ENCODE assay signal across 9 cellular contexts in genomic region chr12:40226652-40227051, GRCh38. TPM values are rescaled to one million over a fixed set of nuclear protein-coding genes. Genes with fewer than 3 reads are reported as not detected.
A peak's percentile ranks its signal among the peaks of the same experiment; 100 is the strongest.
DNase-seq lines count a peak whose midpoint lies in the region; ATAC-seq and TF ChIP-seq lines count a peak whose summit lies in the region.
"Had no signal": no experiment of that assay in that cellular context is flagged by ENCODE, and none has a peak within 500 bp of the region (broad histone marks: within the 10 kb centered on the region; RNA-seq: fewer than 3 reads in every experiment).

No MANE protein-coding gene starts in this region.

- ATAC-seq in omental fat pad (ENCODE audit: low FRiP score) (peak; percentile 63), GM18519 (IDR thresholded peaks at IDR 0.05; ENCODE audit: low FRiP score, unreplicated experiment) (no peak), HG03097 (IDR thresholded peaks at IDR 0.05; ENCODE audit: low FRiP score, unreplicated experiment) (no peak)
- ATAC-seq: HCT116 had no signal

- H3K9ac ChIP-seq in colonic mucosa (ENCODE audit: low read depth in 2 of 2, low read length in 2 of 2), result no peak overlapping the region

- H3K36me3 ChIP-seq in colonic mucosa, result no peaks in the 10 kb centered on the region

- no peaks in the 10 kb centered on the region for H3K27me3 ChIP-seq in colonic mucosa

- peak; percentile 79 for DNase-seq in EL
- peak; percentile 79 for DNase-seq in HT1080 (ENCODE audit: low read depth)
- DNase-seq in colonic mucosa, result no peak
- no peak for DNase-seq in omental fat pad (ENCODE audit: low spot score)
- DNase-seq in activated T-cell treated with anti-CD3 and anti-CD28 coated beads, Interleukin-2, amount 50 U/mL, for 24 hours, result no peak
- DNase-seq in effector CD4-positive, alpha-beta T cell, result no peak

- no peak overlapping the region for H3K27ac Mint-ChIP-seq in activated T-cell treated with anti-CD3 and anti-CD28 coated beads, Interleukin-2, amount 50 U/mL, for 24 hours

- H3K9me3 ChIP-seq in colonic mucosa, result no peaks in the 10 kb centered on the region

- H3K9me3 Mint-ChIP-seq in activated T-cell treated with anti-CD3 and anti-CD28 coated beads, Interleukin-2, amount 50 U/mL, for 24 hours, result no peaks in the 10 kb centered on the region

- peak overlapping the region; percentile 17 for H3K27ac ChIP-seq in colonic mucosa

- no peaks in the 10 kb centered on the region for H3K36me3 Mint-ChIP-seq in activated T-cell treated with anti-CD3 and anti-CD28 coated beads, Interleukin-2, amount 50 U/mL, for 24 hours (ENCODE audit: low read depth)

- H3K27me3 Mint-ChIP-seq in activated T-cell treated with anti-CD3 and anti-CD28 coated beads, Interleukin-2, amount 50 U/mL, for 24 hours, result peaks cover 49% of the 10 kb centered on the region

- no peak overlapping the region for H3K4me3 Mint-ChIP-seq in activated T-cell treated with anti-CD3 and anti-CD28 coated beads, Interleukin-2, amount 50 U/mL, for 24 hours

- TF ChIP-seq CTCF in colonic mucosa (IDR thresholded peaks at IDR 0.05) (no peak), omental fat pad (IDR thresholded peaks at IDR 0.05) (no peak)

- intact Hi-C loops in colonic mucosa (cut with DNase I), result loop anchor here (10.0 kb wide), 1 partner anchor 72 kb away; no protein-coding TSS in a partner anchor

- H3K4me1 ChIP-seq in colonic mucosa, result no peaks in the 10 kb centered on the region

- no peak overlapping the region for H3K4me3 ChIP-seq in colonic mucosa

- H3K4me1 Mint-ChIP-seq in activated T-cell treated with anti-CD3 and anti-CD28 coated beads, Interleukin-2, amount 50 U/mL, for 24 hours (ENCODE audit: low read depth), result peaks cover 13% of the 10 kb centered on the region

RNA-seq across cellular contexts. Expression of gene LRRK2, which starts 1.9 kb away (rescaled TPM):
- 0.66 and 0.90 TPM in 2 replicates for total RNA-seq in HT1080 (2014; rRNA removed; shearing (Covaris generic))
- 0.22 and 0.33 TPM in 2 replicates for polyA plus RNA-seq in HT1080 (2015; cell fraction: cytosol; rRNA removed)
- polyA plus RNA-seq in HT1080 (2015; cell fraction: nucleus; rRNA removed), result 1.1 and 1.6 TPM in 2 replicates
- 1 to 10 TPM; 1.7 to 4.1 TPM for total RNA-seq in colonic mucosa
- 10 to 100 TPM in 3 of 4 donors, 1 to 10 TPM in 1; 9.0 to 55.6 (median 15.4) TPM for total RNA-seq in omental fat pad

Comparison
In these comparisons a context has a peak if more than half of its experiments do, and no peak if none do; other contexts are left out.
1. DNase-seq: peak in EL (single experiment) and HT1080 (single experiment); none in colonic mucosa (single experiment), omental fat pad (single experiment), activated T-cell treated with anti-CD3 and anti-CD28 coated beads, Interleukin-2, amount 50 U/mL, for 24 hours (single experiment) and effector CD4-positive, alpha-beta T cell (single experiment).